ENCODE assay signal across 8 cellular contexts in genomic region chr3:131381445-131382291, GRCh38. TPM values are rescaled to one million over a fixed set of nuclear protein-coding genes. Genes with fewer than 3 reads are reported as not detected.
DNase-seq lines count a peak whose midpoint lies in the region; ATAC-seq, FAIRE-seq and TF ChIP-seq lines count a peak whose summit lies in the region.

NUDT16 (plus strand) TSS chr3:131381774; CDS start chr3:131381805, 31 bp downstream.

- in situ Hi-C loops in mammary epithelial cell (cut with MboI; ENCODE audit: low sequenced_read_pairs in 2 of 2) = no loop called here

- H3K27me3 ChIP-seq in WERI-Rb-1 (ENCODE audit: insufficient read depth, low read depth, severe bottlenecking) (no peaks in the 10 kb centered on the region), mammary epithelial cell (ENCODE audit: insufficient read depth, low read length) (no peaks in the 10 kb centered on the region), skeletal muscle satellite cell (ENCODE audit: control insufficient read depth, insufficient read depth, low read length) (no peaks in the 10 kb centered on the region)

- ATAC-seq in GM18858 (IDR thresholded peaks at IDR 0.05; ENCODE audit: unreplicated experiment) (peak; percentile 98), HG03066 (IDR thresholded peaks at IDR 0.05; ENCODE audit: low read depth, unreplicated experiment) (peak; percentile 96)

- H3K36me3 ChIP-seq in WERI-Rb-1 (peaks cover 18% of the 10 kb centered on the region), mammary epithelial cell (ENCODE audit: insufficient read depth, low read length) (no peaks in the 10 kb centered on the region), skeletal muscle satellite cell (ENCODE audit: insufficient read depth, low read length) (peaks cover 7% of the 10 kb centered on the region)

- H3K4me3 ChIP-seq in WERI-Rb-1 (ENCODE audit: low read depth, low read length) (peak within 1 kb of the TSS; percentile 57), mammary epithelial cell (replicated peaks in 1 of 3; ENCODE audit: insufficient read depth in 1 of 3, low read depth in 2 of 3, low read length in 3 of 3) (peak within 1 kb of the TSS; percentile 61 to 98 (median 84)), iPS-18c (ENCODE audit: insufficient read depth, low read depth, low read length) (peak within 1 kb of the TSS; percentile 89), skeletal muscle satellite cell (ENCODE audit: low read length) (peak within 1 kb of the TSS; percentile 97)

- H3K27ac ChIP-seq in WERI-Rb-1 = peak within 1 kb of the TSS; percentile 60
- H3K27ac ChIP-seq in mammary epithelial cell (ENCODE audit: insufficient read depth, low read depth, low read length) = peak within 1 kb of the TSS; percentile 59

- H3K4me1 ChIP-seq in mammary epithelial cell (ENCODE audit: insufficient read depth, low read length) (peaks cover 9% of the 10 kb centered on the region), skeletal muscle satellite cell (ENCODE audit: control insufficient read depth, insufficient read depth, low read length) (peaks cover 10% of the 10 kb centered on the region)

- intact Hi-C loops in mammary epithelial cell (cut with micrococcal nuclease) = loop anchor here (5.0 to 10.0 kb wide), 2 partner anchors 167 to 354 kb away; partner anchors contain the start of genes ASTE1 and NEK11

- DNase-seq in NCI-H2196 (lab: John Stamatoyannopoulos, UW; ENCODE audit: unreplicated experiment) (peak; percentile 100), WERI-Rb-1 (peak; percentile 99), mammary epithelial cell (peak; percentile 99)

- CTCF ChIA-PET in mammary epithelial cell (lab: Charles Lee; ENCODE audit: low non-redundant PET) = interaction anchor here (0.6 kb wide), 1 partner anchor 29 kb away, joined by 3 read pairs; no protein-coding TSS in a partner anchor

- H3K79me2 ChIP-seq in mammary epithelial cell (ENCODE audit: insufficient read depth, low read length) = peaks cover 33% of the 10 kb centered on the region

- FAIRE-seq in A204.1 (lab: Jason Lieb, UNC) = peak; percentile 99

- TF ChIP-seq CTCF in WERI-Rb-1 (IDR thresholded peaks at IDR 0.05; ENCODE audit: low read depth, low read length) (no peak), mammary epithelial cell (conservative IDR thresholded peaks at IDR 0.05 in 1 of 2, IDR thresholded peaks at IDR 0.05 in 1 of 2; ENCODE audit: extremely low read depth in 1 of 2, insufficient read depth in 1 of 2, low read depth in 1 of 2, low read length in 2 of 2) (no peak)

- peak within 1 kb of the TSS; percentile 96 for H2AFZ ChIP-seq in mammary epithelial cell (ENCODE audit: low read depth, low read length)

- H3K4me2 ChIP-seq in mammary epithelial cell (ENCODE audit: insufficient read depth, low read depth, low read length) (peak within 1 kb of the TSS; percentile 97), skeletal muscle satellite cell (ENCODE audit: low read length) (peak within 1 kb of the TSS; percentile 97)

- 3% methylated on average over 29 of the region's 73 CpGs for WGBS in mammary epithelial cell (ENCODE audit: low coverage, missing lambda C conversion rate)

- no peaks in the 10 kb centered on the region for H4K20me1 ChIP-seq in mammary epithelial cell (ENCODE audit: insufficient read depth, low read length)

- dilution Hi-C loops in mammary epithelial cell (cut with HindIII; ENCODE audit: low sequenced_read_pairs) = no loop called here

- no peaks in the 10 kb centered on the region for H3K9me3 ChIP-seq in WERI-Rb-1 (ENCODE audit: severe bottlenecking)
- no peaks in the 10 kb centered on the region for H3K9me3 ChIP-seq in mammary epithelial cell (replicated peaks; ENCODE audit: insufficient read depth, low read length)
- H3K9me3 ChIP-seq in iPS-18c (ENCODE audit: control insufficient read depth, insufficient read depth, low read length) = no peaks in the 10 kb centered on the region
- H3K9me3 ChIP-seq in skeletal muscle satellite cell (replicated peaks; ENCODE audit: low read length) = no peaks in the 10 kb centered on the region

- TSS peak; percentile 3 for BruUV-seq in mammary epithelial cell (replicated peaks; lab: Mats Ljungman, UMichigan)

- H3K9ac ChIP-seq in mammary epithelial cell (ENCODE audit: insufficient read depth, low read length) = peak within 1 kb of the TSS; percentile 74
- peak within 1 kb of the TSS; percentile 95 for H3K9ac ChIP-seq in skeletal muscle satellite cell (ENCODE audit: low read depth, low read length)

RNA-seq across cellular contexts. Expression of gene NUDT16, which starts in this region (rescaled TPM):
- total RNA-seq in mammary epithelial cell = 10 to 100 TPM in 1 of 2 donors, 1 to 10 TPM in 1; 7.8 to 13.2 TPM
- 3.5 TPM for polyA plus RNA-seq in mammary epithelial cell
- polyA minus RNA-seq in mammary epithelial cell = 5.2 TPM
- total RNA-seq in skeletal muscle satellite cell (2012; rRNA removed) = 13.2 and 13.3 TPM in 2 replicates

Comparison
In these comparisons a context has a peak if more than half of its experiments do, and no peak if none do; other contexts are left out.
1. Peak in every context shown above with its lines: DNase-seq, ATAC-seq, H3K4me3 ChIP-seq and H3K27ac ChIP-seq.